12 cellular contexts compared by ENCODE assay signal in genomic region chr16:68370921-68371651, GRCh38.
DNase-seq lines count a peak whose midpoint lies in the region; ATAC-seq lines count a peak whose summit lies in the region.
"Had no signal": no experiment of that assay in that cellular context is flagged by ENCODE, and none has a peak within 500 bp of the region (broad histone marks: within the 10 kb centered on the region; RNA-seq: fewer than 3 reads in every experiment).

No MANE protein-coding gene starts in this region.

- H3K4me3 Mint-ChIP-seq in activated CD4-positive, alpha-beta T cell treated with anti-CD3 and anti-CD28 coated beads for 36 hours, result no peak overlapping the region
- H3K4me3 Mint-ChIP-seq: neural crest cell had no signal

- ATAC-seq in activated CD4-positive, alpha-beta T cell treated with anti-CD3 and anti-CD28 coated beads for 36 hours, result no peak
- ATAC-seq in GM18867 (IDR thresholded peaks at IDR 0.05; ENCODE audit: unreplicated experiment), result no peak

- H3K27ac ChIP-seq in neuronal stem cell (replicated peaks; ENCODE audit: low read length), result no peak overlapping the region
- H3K27ac ChIP-seq: uterus had no signal

- H3K4ac ChIP-seq in neuronal stem cell (ENCODE audit: low read length), result no peak overlapping the region

- no peak overlapping the region for H3K4me3 ChIP-seq in neuronal stem cell (ENCODE audit: low read length in 2 of 2)
- H3K4me3 ChIP-seq: uterus had no signal

- intact Hi-C loops in activated CD4-positive, alpha-beta T cell treated with anti-CD3 and anti-CD28 coated beads for 36 hours (cut with DNase I, micrococcal nuclease), result no loop called here

- H2BK12ac ChIP-seq in neuronal stem cell (ENCODE audit: low read length), result no peak overlapping the region

- H2BK120ac ChIP-seq in neuronal stem cell (ENCODE audit: low read depth, low read length), result no peak overlapping the region

- H3K27me3 Mint-ChIP-seq in activated CD4-positive, alpha-beta T cell treated with anti-CD3 and anti-CD28 coated beads for 36 hours, result peaks cover 5% of the 10 kb centered on the region

- no peak overlapping the region for H3K4me2 ChIP-seq in neuronal stem cell (ENCODE audit: insufficient read depth, low read length, poor library complexity, severe bottlenecking)

- no peaks in the 10 kb centered on the region for H3K79me1 ChIP-seq in neuronal stem cell (ENCODE audit: low read depth, low read length)

- H3K36me3 ChIP-seq in neuronal stem cell (replicated peaks in 1 of 2; ENCODE audit: control insufficient read depth in 2 of 2, insufficient read depth in 2 of 2, low read length in 2 of 2), result no peaks in the 10 kb centered on the region
- H3K36me3 ChIP-seq: uterus had no signal

- H2BK15ac ChIP-seq in neuronal stem cell (ENCODE audit: low read length), result peak overlapping the region; percentile 41

- peak overlapping the region; percentile 49 for H3K18ac ChIP-seq in neuronal stem cell (ENCODE audit: low read length)

- peak overlapping the region; percentile 66 for H2AK5ac ChIP-seq in neuronal stem cell (ENCODE audit: low read depth, low read length)

- H3K36me3 Mint-ChIP-seq in activated CD4-positive, alpha-beta T cell treated with anti-CD3 and anti-CD28 coated beads for 36 hours (ENCODE audit: low read depth), result no peaks in the 10 kb centered on the region

- no peak overlapping the region for H4K8ac ChIP-seq in neuronal stem cell (ENCODE audit: low read depth, low read length)

- peak overlapping the region; percentile 42 for H2BK5ac ChIP-seq in neuronal stem cell (ENCODE audit: low read length)

- no peak overlapping the region for H2AFZ ChIP-seq in neuronal stem cell (ENCODE audit: low read length)

- H3K4me1 Mint-ChIP-seq in activated CD4-positive, alpha-beta T cell treated with anti-CD3 and anti-CD28 coated beads for 36 hours, result peaks cover 37% of the 10 kb centered on the region

- no peaks in the 10 kb centered on the region for H3K9me3 ChIP-seq in neuronal stem cell (replicated peaks in 1 of 2; ENCODE audit: control insufficient read depth in 2 of 2, insufficient read depth in 1 of 2, low read depth in 1 of 2, low read length in 2 of 2)
- H3K9me3 ChIP-seq: uterus had no signal

- H3K23ac ChIP-seq in neuronal stem cell (ENCODE audit: low read depth, low read length, poor library complexity), result peak overlapping the region; percentile 16

- H4K91ac ChIP-seq in neuronal stem cell (ENCODE audit: low read depth, low read length, poor library complexity), result no peak overlapping the region

- no peak overlapping the region for H3K9ac ChIP-seq in neuronal stem cell (ENCODE audit: low read depth, low read length, poor library complexity)

- H3K14ac ChIP-seq in neuronal stem cell (ENCODE audit: low read length), result peak overlapping the region; percentile 72

- POLR2A ChIA-PET in activated CD4-positive, alpha-beta T cell treated with anti-CD3 and anti-CD28 coated beads for 36 hours (lab: Charles Lee), result interaction anchor here (1.2 kb wide), 1 partner anchor 11 kb away, joined by 4 read pairs; no protein-coding TSS in a partner anchor

- peaks cover 0 to 20% (median 0%) of the 10 kb centered on the region in 3 experiments for H3K27me3 ChIP-seq in neuronal stem cell (ENCODE audit: control insufficient read depth in 3 of 3, insufficient read depth in 3 of 3, low read depth in 1 of 3, low read length in 3 of 3)

- WGBS in neuronal stem cell (ENCODE audit: extremely low coverage in 2 of 2, insufficient read length in 2 of 2, insufficient replicate concordance in 1 of 2), 2 donors, result no CpG with 5 or more reads among the region's 48 CpGs

- CTCF ChIA-PET in activated CD4-positive, alpha-beta T cell treated with anti-CD3 and anti-CD28 coated beads for 36 hours (lab: Charles Lee), result interaction anchor here (1.0 to 1.5 kb wide), 5 partner anchors 11 to 139 kb away, joined by 3 to 6 read pairs (median 4); partner anchors contain the start of gene SLC7A6

- peak; percentile 54 for DNase-seq in activated CD4-positive, alpha-beta T cell treated with anti-CD3 and anti-CD28 coated beads for 36 hours
- DNase-seq in activated CD4-positive, alpha-beta T cell treated with anti-CD3 and anti-CD28 coated beads for 4 hours, result no peak
- DNase-seq in NCI-H510A (lab: John Stamatoyannopoulos, UW), result peak; percentile 60
- peak; percentile 23 for DNase-seq in activated effector memory CD4-positive, alpha-beta T cell treated with Interleukin-2 at 50 U/mL for 16 hours
- DNase-seq in neuronal stem cell (ENCODE audit: low spot score), result no peak
- DNase-seq in NCI-H1930 (lab: John Stamatoyannopoulos, UW), result no peak
- DNase-seq in NCI-H1694 (lab: John Stamatoyannopoulos, UW), result no peak
- DNase-seq: effector CD4-positive, alpha-beta T cell; kidney glomerular epithelial cell; uterus had no signal

- no peaks in the 10 kb centered on the region for H3K9me3 Mint-ChIP-seq in activated CD4-positive, alpha-beta T cell treated with anti-CD3 and anti-CD28 coated beads for 36 hours (ENCODE audit: low read depth)
- H3K9me3 Mint-ChIP-seq: neural crest cell had no signal

- no peak overlapping the region for H3K27ac Mint-ChIP-seq in activated CD4-positive, alpha-beta T cell treated with anti-CD3 and anti-CD28 coated beads for 36 hours

- H3K4me1 ChIP-seq in neuronal stem cell (ENCODE audit: control insufficient read depth in 2 of 2, insufficient read depth in 1 of 2, low read depth in 1 of 2, low read length in 2 of 2), result peaks cover 14 to 16% of the 10 kb centered on the region in 2 donors
- H3K4me1 ChIP-seq: uterus had no signal

Comparison
In these comparisons a context has a peak if more than half of its experiments do, and no peak if none do; other contexts are left out.
1. DNase-seq: peak in activated CD4-positive, alpha-beta T cell treated with anti-CD3 and anti-CD28 coated beads for 36 hours (single experiment), NCI-H510A (single experiment) and activated effector memory CD4-positive, alpha-beta T cell treated with Interleukin-2 at 50 U/mL for 16 hours (single experiment); none in activated CD4-positive, alpha-beta T cell treated with anti-CD3 and anti-CD28 coated beads for 4 hours (0 of 2), neuronal stem cell (single experiment), NCI-H1930 (0 of 2) and NCI-H1694 (single experiment).